8 cellular contexts compared by ENCODE assay signal in the genomic region with DNA sequence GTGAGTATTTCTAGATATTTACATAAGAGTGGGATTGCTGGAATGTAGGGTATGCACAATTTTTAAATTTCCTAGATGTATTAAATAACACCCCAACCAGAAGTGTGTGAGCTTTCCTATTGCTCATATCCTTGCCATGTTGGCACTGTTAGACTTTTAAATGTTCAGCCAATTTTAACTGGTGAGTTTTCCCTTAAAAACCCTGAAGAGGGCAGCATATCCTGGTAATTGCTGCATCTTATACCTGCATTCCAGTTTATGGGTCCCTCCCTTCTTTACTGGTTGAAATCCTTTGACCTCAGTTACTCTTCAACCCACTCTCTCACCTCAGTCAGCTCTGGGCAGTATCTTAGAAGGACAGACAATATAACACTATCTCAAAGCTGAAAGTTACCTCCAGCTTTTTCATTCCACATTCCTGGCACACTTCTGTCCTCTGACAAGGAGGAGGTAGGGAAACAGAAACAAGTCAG.
DNase-seq lines count a peak whose midpoint lies in the region; ATAC-seq and TF ChIP-seq lines count a peak whose summit lies in the region.

No MANE protein-coding gene starts in this region.

- no peak overlapping the region for H2AFZ ChIP-seq in MM.1S (ENCODE audit: low read length)

- no peaks in the 10 kb centered on the region for H3K9me2 ChIP-seq in MM.1S (replicated peaks; ENCODE audit: insufficient read depth, low read length)

- H3K4me3 ChIP-seq in GM06990 (replicated peaks; ENCODE audit: low read depth, low read length) (no peak overlapping the region), MM.1S (ENCODE audit: low read length) (no peak overlapping the region), choroid plexus epithelial cell (ENCODE audit: low read depth, low read length) (no peak overlapping the region)

- no peak overlapping the region for H3K9ac ChIP-seq in MM.1S (ENCODE audit: low read length)

- no peaks in the 10 kb centered on the region for H3K4me1 ChIP-seq in MM.1S (ENCODE audit: low read length)

- no peaks in the 10 kb centered on the region for H3K79me2 ChIP-seq in MM.1S (ENCODE audit: low read length)

- no peak overlapping the region for H3K27ac ChIP-seq in MM.1S (ENCODE audit: low read length)

- ATAC-seq in HG03135 (IDR thresholded peaks at IDR 0.05; ENCODE audit: unreplicated experiment), result no peak

- DNase-seq in GM06990 (ENCODE audit: extremely low read depth, insufficient read length) (no peak), MM.1S (peak; percentile 35), choroid plexus epithelial cell (ENCODE audit: low read depth) (peak; percentile 96), myocyte (ENCODE audit: low read depth) (peak; percentile 79), MV-4-11 (lab: John Stamatoyannopoulos, UW) (no peak), posterior cingulate gyrus (no peak)
- no peak for DNase-seq in stimulated activated CD4-positive, alpha-beta T cell treated with anti-CD3 and anti-CD28 coated beads, Interleukin-4, amount 100 ng/mL, for 24 hours

- H3F3A ChIP-seq in MM.1S (ENCODE audit: insufficient read depth, low read length), result no peaks in the 10 kb centered on the region

- no peaks in the 10 kb centered on the region for H3K9me3 ChIP-seq in MM.1S (replicated peaks; ENCODE audit: insufficient read depth, low read length)

- H3K36me3 ChIP-seq in GM06990 (ENCODE audit: control insufficient read depth, insufficient read depth, low read length) (no peaks in the 10 kb centered on the region), MM.1S (replicated peaks; ENCODE audit: insufficient read depth, low read length) (no peaks in the 10 kb centered on the region)

- no peaks in the 10 kb centered on the region for H4K20me1 ChIP-seq in MM.1S (ENCODE audit: insufficient read depth, low read length)

- intact Hi-C loops in posterior cingulate gyrus (cut with DNase I), result loop anchor here (10.0 kb wide), 1 partner anchor 115 kb away; no protein-coding TSS in a partner anchor

- H3K4me2 ChIP-seq in MM.1S (ENCODE audit: low read depth, low read length), result no peak overlapping the region

- TF ChIP-seq CTCF in GM06990 (IDR thresholded peaks at IDR 0.05; ENCODE audit: insufficient read depth, low read length, poor library complexity, severe bottlenecking) (peak; percentile 23), MM.1S (IDR thresholded peaks at IDR 0.05; ENCODE audit: low read length) (peak; percentile 43), choroid plexus epithelial cell (conservative IDR thresholded peaks at IDR 0.05; ENCODE audit: low read depth, low read length) (peak; percentile 67)

- no peaks in the 10 kb centered on the region; the same call in 1 of the 2 replicates for H3K27me3 ChIP-seq in GM06990 (replicated peaks; ENCODE audit: control insufficient read depth, insufficient read depth, low read length)
- H3K27me3 ChIP-seq in MM.1S (replicated peaks; ENCODE audit: insufficient read depth, low read length), result no peaks in the 10 kb centered on the region

Comparison
In these comparisons a context has a peak if more than half of its experiments do, and no peak if none do; other contexts are left out.
1. DNase-seq: peak in MM.1S (single experiment), choroid plexus epithelial cell (single experiment) and myocyte (single experiment); none in GM06990 (single experiment), MV-4-11 (single experiment), stimulated activated CD4-positive, alpha-beta T cell treated with anti-CD3 and anti-CD28 coated beads, Interleukin-4, amount 100 ng/mL, for 24 hours (single experiment) and posterior cingulate gyrus (0 of 10).
2. Peak in every context shown above with its lines, with median percentiles within 50 percentile points of each other: CTCF ChIP-seq.